ENCODE assay signal across 10 cellular contexts in the genomic region with DNA sequence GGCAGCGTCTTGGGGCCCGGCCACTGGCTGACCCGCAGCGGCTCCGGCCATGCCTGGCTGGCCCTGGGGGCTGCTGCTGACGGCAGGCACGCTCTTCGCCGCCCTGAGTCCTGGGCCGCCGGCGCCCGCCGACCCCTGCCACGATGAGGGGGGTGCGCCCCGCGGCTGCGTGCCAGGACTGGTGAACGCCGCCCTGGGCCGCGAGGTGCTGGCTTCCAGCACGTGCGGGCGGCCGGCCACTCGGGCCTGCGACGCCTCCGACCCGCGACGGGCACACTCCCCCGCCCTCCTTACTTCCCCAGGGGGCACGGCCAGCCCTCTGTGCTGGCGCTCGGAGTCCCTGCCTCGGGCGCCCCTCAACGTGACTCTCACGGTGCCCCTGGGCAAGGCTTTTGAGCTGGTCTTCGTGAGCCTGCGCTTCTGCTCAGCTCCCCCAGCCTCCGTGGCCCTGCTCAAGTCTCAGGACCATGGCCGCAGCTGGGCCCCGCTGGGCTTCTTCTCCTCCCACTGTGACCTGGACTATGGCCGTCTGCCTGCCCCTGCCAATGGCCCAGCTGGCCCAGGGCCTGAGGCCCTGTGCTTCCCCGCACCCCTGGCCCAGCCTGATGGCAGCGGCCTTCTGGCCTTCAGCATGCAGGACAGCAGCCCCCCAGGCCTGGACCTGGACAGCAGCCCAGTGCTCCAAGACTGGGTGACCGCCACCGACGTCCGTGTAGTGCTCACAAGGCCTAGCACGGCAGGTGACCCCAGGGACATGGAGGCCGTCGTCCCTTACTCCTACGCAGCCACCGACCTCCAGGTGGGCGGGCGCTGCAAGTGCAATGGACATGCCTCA.
A peak's percentile ranks its signal among the peaks of the same experiment; 100 is the strongest.
DNase-seq lines count a peak whose midpoint lies in the region; ATAC-seq and TF ChIP-seq lines count a peak whose summit lies in the region.
"Had no signal": no experiment of that assay in that cellular context is flagged by ENCODE, and none has a peak within 500 bp of the region (broad histone marks: within the 10 kb centered on the region; RNA-seq: fewer than 3 reads in every experiment).

No MANE protein-coding gene starts in this region.

- no peak for TF ChIP-seq CTCF in KMS-11 (conservative IDR thresholded peaks at IDR 0.05; ENCODE audit: low read depth, low read length)
- TF ChIP-seq CTCF in coronary artery (IDR thresholded peaks at IDR 0.05) = no peak

- ATAC-seq in HG02885 (IDR thresholded peaks at IDR 0.05; ENCODE audit: poor library complexity, unreplicated experiment) = no peak
- ATAC-seq: activated CD8-positive, alpha-beta T cell treated with anti-CD3 and anti-CD28 coated beads, Interleukin-2, amount 10 ng/mL, durations not matched to agents 7 days and 5 days had no signal

- H3K4me1 ChIP-seq in BLaER1 (peaks cover 76% of the 10 kb centered on the region), KMS-11 (ENCODE audit: low read depth, poor library complexity, severe bottlenecking) (peaks cover 51% of the 10 kb centered on the region)

- peak overlapping the region; percentile 82 for H3K9ac ChIP-seq in BLaER1
- no peak overlapping the region for H3K9ac ChIP-seq in KMS-11

- H3K79me2 ChIP-seq in KMS-11 (ENCODE audit: insufficient read depth, low read depth) = no peaks in the 10 kb centered on the region; the same call in 1 of the 2 replicates

- H3K4me2 ChIP-seq in BLaER1 (peak overlapping the region; percentile 99), KMS-11 (peak overlapping the region; percentile 29; the same call in 1 of the 2 replicates)

- H3K4me3 ChIP-seq in BLaER1 (peak overlapping the region; percentile 98), KMS-11 (IDR thresholded peaks at IDR 0.05; ENCODE audit: insufficient read depth, low read depth, low read length) (no peak overlapping the region), coronary artery (peak overlapping the region; percentile 64)

- H3K36me3 ChIP-seq in BLaER1 = no peaks in the 10 kb centered on the region
- H3K36me3 ChIP-seq in KMS-11 (ENCODE audit: insufficient read depth) = no peaks in the 10 kb centered on the region

- H4K20me1 ChIP-seq in BLaER1 = peaks cover 32% of the 10 kb centered on the region
- no peaks in the 10 kb centered on the region for H4K20me1 ChIP-seq in KMS-11 (ENCODE audit: insufficient read depth)

- H3K9me3 ChIP-seq in BLaER1 = no peaks in the 10 kb centered on the region

- H3K27me3 ChIP-seq in BLaER1 = no peaks in the 10 kb centered on the region
- H3K27me3 ChIP-seq in KMS-11 (ENCODE audit: insufficient read depth, low read depth) = peaks cover 37% of the 10 kb centered on the region

- no peak for DNase-seq in coronary artery (ENCODE audit: low spot score)
- DNase-seq in midbrain (lab: John Stamatoyannopoulos, UW) = peak; percentile 22
- DNase-seq in OCI-M1 (lab: John Stamatoyannopoulos, UW) = no peak
- DNase-seq in NOMO-1 (lab: John Stamatoyannopoulos, UW; ENCODE audit: unreplicated experiment in 2 of 2) = no peak
- no peak for DNase-seq in germinal center (ENCODE audit: low spot score)
- DNase-seq: activated CD8-positive, alpha-beta T cell treated with anti-CD3 and anti-CD28 coated beads, Interleukin-2, amount 10 ng/mL, durations not matched to agents 7 days and 5 days; KBM-7 had no signal

- H3K27ac ChIP-seq in BLaER1 = peak overlapping the region; percentile 94
- no peak overlapping the region for H3K27ac ChIP-seq in KMS-11
- H3K27ac ChIP-seq in coronary artery = no peak overlapping the region

- H2AFZ ChIP-seq in KMS-11 (ENCODE audit: low read depth) = no peak overlapping the region
